ENCODE assay signal across 8 cellular contexts in the genomic region with DNA sequence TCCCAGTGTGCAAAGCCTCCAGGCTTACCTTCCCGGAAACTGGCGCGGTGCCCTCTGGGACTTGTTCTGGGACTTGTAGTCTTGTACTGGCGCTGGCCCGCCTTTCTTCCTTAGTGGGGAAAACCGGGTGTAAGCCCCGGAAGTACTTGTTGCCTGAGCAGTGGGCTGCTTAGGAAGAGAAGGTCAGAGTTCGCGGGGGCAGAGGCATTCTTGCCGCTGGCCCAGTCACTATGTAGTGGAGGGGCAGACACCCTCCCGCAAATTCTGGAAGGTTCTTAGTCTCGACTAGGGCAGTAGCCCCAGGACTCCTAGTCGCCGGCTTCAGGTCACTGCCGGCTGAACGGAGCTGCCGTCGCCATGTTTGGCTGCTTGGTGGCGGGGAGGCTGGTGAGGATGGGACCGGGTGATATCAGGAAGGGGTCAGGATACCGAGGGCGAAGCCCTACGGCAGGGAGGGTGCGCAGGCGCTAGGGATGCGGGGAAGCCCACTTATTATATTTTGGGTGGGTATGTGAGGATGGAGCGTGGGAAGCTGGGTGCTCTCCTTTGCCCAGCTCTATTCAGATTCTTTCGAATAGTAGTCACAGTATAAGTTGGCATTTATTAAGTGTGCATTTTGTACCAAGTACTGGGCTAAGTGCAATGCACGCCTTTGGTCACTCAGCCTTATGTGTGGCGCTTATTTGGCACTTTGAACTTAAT. TPM values are rescaled to one million over a fixed set of nuclear protein-coding genes. Genes with fewer than 3 reads are reported as not detected.
DNase-seq lines count a peak whose midpoint lies in the region; ATAC-seq and TF ChIP-seq lines count a peak whose summit lies in the region.

Gene HIKESHI, plus strand, starts transcription at position 149 of the 702 bp plus-strand sequence. Its CDS starts 209 bp downstream, at position 358.

- no peaks in the 10 kb centered on the region for H3K27me3 ChIP-seq in gastroesophageal sphincter
- H3K27me3 ChIP-seq in neutrophil = peaks cover 11% of the 10 kb centered on the region

- H3K27ac ChIP-seq in SK-N-MC (0 out of 2 replicates have a peak within 1 kb of the TSS, but pooled peaks have one; percentile 23), gastroesophageal sphincter (peak within 1 kb of the TSS; percentile 56 to 88 (median 87)), neutrophil (peak within 1 kb of the TSS; percentile 77), substantia nigra (ENCODE audit: low read depth, low read length, poor library complexity, severe bottlenecking) (peak within 1 kb of the TSS; percentile 94)

- CTCF ChIA-PET in activated naive CD4-positive, alpha-beta T cell treated with anti-CD3 and anti-CD28 coated beads, Interleukin-2, amount 10 ng/mL, durations not matched to agents 7 days and 5 days (lab: Charles Lee) = interaction anchor here (1.0 to 1.4 kb wide), 2 partner anchors 11 to 447 kb away, joined by 3 to 4 read pairs; partner anchors contain the start of gene CCDC83

- 0% methylated on average over 7 to 17 of the region's 30 CpGs for WGBS in gastroesophageal sphincter (ENCODE audit: low coverage in 1 of 2), 2 donors

- no peaks in the 10 kb centered on the region for H3K9me3 Mint-ChIP-seq in HFFc6
- no peaks in the 10 kb centered on the region for H3K9me3 Mint-ChIP-seq in activated naive CD4-positive, alpha-beta T cell treated with anti-CD3 and anti-CD28 coated beads, Interleukin-2, amount 10 ng/mL, durations not matched to agents 7 days and 5 days

- no peaks in the 10 kb centered on the region for H3K27me3 Mint-ChIP-seq in HFFc6 (ENCODE audit: insufficient read depth)
- H3K27me3 Mint-ChIP-seq in activated naive CD4-positive, alpha-beta T cell treated with anti-CD3 and anti-CD28 coated beads, Interleukin-2, amount 10 ng/mL, durations not matched to agents 7 days and 5 days = no peaks in the 10 kb centered on the region

- peak; percentile 99 for ATAC-seq in gastroesophageal sphincter

- no peak for TF ChIP-seq EP300 in gastroesophageal sphincter (IDR thresholded peaks at IDR 0.05)

- TF ChIP-seq CTCF in HFFc6 (IDR thresholded peaks at IDR 0.05) = no peak
- no peak for TF ChIP-seq CTCF in NB4 (IDR thresholded peaks at IDR 0.05; ENCODE audit: low read depth, low read length)
- TF ChIP-seq CTCF in gastroesophageal sphincter (IDR thresholded peaks at IDR 0.05) = no peak
- TF ChIP-seq CTCF in neutrophil (IDR thresholded peaks at IDR 0.05) = no peak

- peaks cover 7 to 31% (median 10%) of the 10 kb centered on the region in 3 donors for H3K4me1 ChIP-seq in gastroesophageal sphincter
- peaks cover 7 to 12% of the 10 kb centered on the region in 2 experiments for H3K4me1 ChIP-seq in neutrophil (ENCODE audit: control insufficient read depth in 1 of 2, insufficient read depth in 1 of 2, low read depth in 1 of 2, low read length in 1 of 2)

- DNase-seq in GM04503 (ENCODE audit: low read depth) (peak; percentile 90), HFFc6 (peak; percentile 97), NB4 (ENCODE audit: low read depth) (peak; percentile 99), SK-N-MC (ENCODE audit: low read depth, low spot score) (peak; percentile 92), substantia nigra (lab: John Stamatoyannopoulos, UW) (peak; percentile 85 to 100 (median 99))
- DNase-seq in activated naive CD4-positive, alpha-beta T cell treated with anti-CD3 and anti-CD28 coated beads, Interleukin-2, amount 10 ng/mL, durations not matched to agents 7 days and 5 days = peak; percentile 93

- peaks cover 22% of the 10 kb centered on the region for H3K4me1 Mint-ChIP-seq in HFFc6 (ENCODE audit: low read depth)
- peaks cover 28% of the 10 kb centered on the region for H3K4me1 Mint-ChIP-seq in activated naive CD4-positive, alpha-beta T cell treated with anti-CD3 and anti-CD28 coated beads, Interleukin-2, amount 10 ng/mL, durations not matched to agents 7 days and 5 days

- H3K36me3 Mint-ChIP-seq in HFFc6 (ENCODE audit: low read depth) = no peaks in the 10 kb centered on the region; the same call in 1 of the 2 replicates
- H3K36me3 Mint-ChIP-seq in activated naive CD4-positive, alpha-beta T cell treated with anti-CD3 and anti-CD28 coated beads, Interleukin-2, amount 10 ng/mL, durations not matched to agents 7 days and 5 days = peaks cover 6% of the 10 kb centered on the region

- H3K27ac Mint-ChIP-seq in HFFc6 = peak within 1 kb of the TSS; percentile 97
- H3K27ac Mint-ChIP-seq in activated naive CD4-positive, alpha-beta T cell treated with anti-CD3 and anti-CD28 coated beads, Interleukin-2, amount 10 ng/mL, durations not matched to agents 7 days and 5 days = peak within 1 kb of the TSS; percentile 86

- H3K9ac ChIP-seq in SK-N-MC (ENCODE audit: insufficient read length) = peak within 1 kb of the TSS; percentile 89

- H3K4me3 Mint-ChIP-seq in HFFc6 = peak within 1 kb of the TSS; percentile 99
- peak within 1 kb of the TSS; percentile 96 for H3K4me3 Mint-ChIP-seq in activated naive CD4-positive, alpha-beta T cell treated with anti-CD3 and anti-CD28 coated beads, Interleukin-2, amount 10 ng/mL, durations not matched to agents 7 days and 5 days

- H3K4me3 ChIP-seq in NB4 (ENCODE audit: low read depth, low read length) (peak within 1 kb of the TSS; percentile 93), SK-N-MC (peak within 1 kb of the TSS; percentile 84), gastroesophageal sphincter (peak within 1 kb of the TSS; percentile 69 to 97), neutrophil (ENCODE audit: low read depth in 1 of 2, low read length in 1 of 2) (peak within 1 kb of the TSS; percentile 76 to 89)

- H3K9me3 ChIP-seq in SK-N-MC (ENCODE audit: low read depth, low read length) = no peaks in the 10 kb centered on the region
- H3K9me3 ChIP-seq in gastroesophageal sphincter = no peaks in the 10 kb centered on the region
- no peaks in the 10 kb centered on the region for H3K9me3 ChIP-seq in neutrophil

- TF ChIP-seq POLR2A in NB4 (IDR thresholded peaks at IDR 0.05; ENCODE audit: extremely low read depth, insufficient read length) (peak; percentile 84), gastroesophageal sphincter (IDR thresholded peaks at IDR 0.05) (peak; percentile 20 to 39)

- H3K36me3 ChIP-seq in SK-N-MC (ENCODE audit: insufficient read depth, low read length) (peaks cover 6% of the 10 kb centered on the region; the same call in 1 of the 2 replicates), gastroesophageal sphincter (no peaks in the 10 kb centered on the region), neutrophil (no peaks in the 10 kb centered on the region)

RNA-seq across cellular contexts. Expression of gene HIKESHI, which starts in this region (rescaled TPM):
- 10 to 100 TPM; 38.9 to 51.7 (median 41.9) TPM for total RNA-seq in HFFc6 (2021; fragmentation: NEBNext Ultra II Directional; extraction: Animal tissue kit (Norgen Biotek cat#: 25700))
- 10 to 100 TPM; 36.3 to 55.9 (median 46.3) TPM for total RNA-seq in gastroesophageal sphincter

Comparison
In these comparisons a context has a peak if more than half of its experiments do, and no peak if none do; other contexts are left out.
1. Peak in every context shown above with its lines: DNase-seq, ATAC-seq, H3K4me3 ChIP-seq and H3K27ac ChIP-seq.
2. H3K27ac ChIP-seq: peak in every context shown above with its lines; median percentile 94 in substantia nigra; 87 in gastroesophageal sphincter; 77 in neutrophil; 23 in SK-N-MC.